8 cellular contexts compared by ENCODE assay signal in genomic region chr4:78954048-78954666, GRCh38. TPM values are rescaled to one million over a fixed set of nuclear protein-coding genes. Genes with fewer than 3 reads are reported as not detected.
DNase-seq lines count a peak whose midpoint lies in the region; ATAC-seq and TF ChIP-seq lines count a peak whose summit lies in the region.

No MANE protein-coding gene starts in this region.

- H3K27ac Mint-ChIP-seq in mesothelial cell of epicardium: no peak overlapping the region

- no peak for DNase-seq in GM12864 (ENCODE audit: low read depth)
- DNase-seq in LNCaP clone FGC (ENCODE audit: low read depth): no peak
- peak; percentile 12 for DNase-seq in UCSD-AML1 (lab: John Stamatoyannopoulos, UW; ENCODE audit: unreplicated experiment)
- DNase-seq in mesothelial cell of epicardium (ENCODE audit: low spot score in 2 of 2, unreplicated experiment in 2 of 2): no peak
- DNase-seq in left colon: no peak
- no peak for DNase-seq in middle frontal gyrus (ENCODE audit: extremely low spot score, low spot score)
- DNase-seq in activated gamma-delta T cell treated with Interleukin-2 at 50 U/mL for 16 hours: no peak
- no peak for DNase-seq in vagina (ENCODE audit: extremely low spot score in 2 of 2)

- H3K27me3 Mint-ChIP-seq in mesothelial cell of epicardium (ENCODE audit: low read depth): peaks cover 20% of the 10 kb centered on the region

- TF ChIP-seq CTCF in GM12864 (IDR thresholded peaks at IDR 0.05; ENCODE audit: low read depth, low read length, missing control alignments): peak; percentile 47
- TF ChIP-seq CTCF in LNCaP clone FGC (IDR thresholded peaks at IDR 0.05; ENCODE audit: control insufficient read depth, extremely low read depth, insufficient read depth): peak; percentile 73
- peak; percentile 44 for TF ChIP-seq CTCF in mesothelial cell of epicardium (IDR thresholded peaks at IDR 0.05; ENCODE audit: unreplicated experiment)
- TF ChIP-seq CTCF in vagina (IDR thresholded peaks at IDR 0.05): no peak

- TF ChIP-seq POLR2A in vagina (IDR thresholded peaks at IDR 0.05): no peak

- no peaks in the 10 kb centered on the region for H3K4me1 ChIP-seq in vagina

- H3K9me3 Mint-ChIP-seq in mesothelial cell of epicardium: no peaks in the 10 kb centered on the region

- no peaks in the 10 kb centered on the region for H3K36me3 ChIP-seq in vagina

- no peaks in the 10 kb centered on the region for H3K27me3 ChIP-seq in vagina

- H3K4me3 Mint-ChIP-seq in mesothelial cell of epicardium: no peak overlapping the region

- no peaks in the 10 kb centered on the region for H3K36me3 Mint-ChIP-seq in mesothelial cell of epicardium

- H3K4me3 ChIP-seq in GM12864 (ENCODE audit: low read depth, low read length): no peak overlapping the region
- no peak overlapping the region for H3K4me3 ChIP-seq in LNCaP clone FGC (ENCODE audit: low read depth, low read length)
- H3K4me3 ChIP-seq in vagina: no peak overlapping the region

- peaks cover 10% of the 10 kb centered on the region for H3K4me1 Mint-ChIP-seq in mesothelial cell of epicardium

- intact Hi-C loops in left colon (cut with DNase I, micrococcal nuclease) (loop anchor here in 1 of 2 donors (10.0 kb wide), 1 partner anchor 621 kb away; no protein-coding TSS in a partner anchor), vagina (cut with DNase I) (loop anchor here (10.0 kb wide), 1 partner anchor 1251 kb away; no protein-coding TSS in a partner anchor)

- no peaks in the 10 kb centered on the region for H3K9me3 ChIP-seq in vagina

- no peak for ATAC-seq in left colon

- no peak overlapping the region for H3K27ac ChIP-seq in vagina

RNA-seq across cellular contexts. Expression of gene PAQR3, which starts 14.9 kb away (rescaled TPM):
- total RNA-seq in mesothelial cell of epicardium: 18.0 to 21.2 TPM (median 19.8 TPM) in 3 replicates
- total RNA-seq in left colon: 10 to 100 TPM in 1 of 2 donors, 1 to 10 TPM in 1; 9.7 to 14.5 TPM
- total RNA-seq in vagina: 10.6 TPM

Comparison
In these comparisons a context has a peak if more than half of its experiments do, and no peak if none do; other contexts are left out.
1. CTCF ChIP-seq: peak in GM12864 (single experiment), LNCaP clone FGC (single experiment) and mesothelial cell of epicardium (single experiment); none in vagina (0 of 3).